ENCODE assay signal across 8 cellular contexts in the genomic region with DNA sequence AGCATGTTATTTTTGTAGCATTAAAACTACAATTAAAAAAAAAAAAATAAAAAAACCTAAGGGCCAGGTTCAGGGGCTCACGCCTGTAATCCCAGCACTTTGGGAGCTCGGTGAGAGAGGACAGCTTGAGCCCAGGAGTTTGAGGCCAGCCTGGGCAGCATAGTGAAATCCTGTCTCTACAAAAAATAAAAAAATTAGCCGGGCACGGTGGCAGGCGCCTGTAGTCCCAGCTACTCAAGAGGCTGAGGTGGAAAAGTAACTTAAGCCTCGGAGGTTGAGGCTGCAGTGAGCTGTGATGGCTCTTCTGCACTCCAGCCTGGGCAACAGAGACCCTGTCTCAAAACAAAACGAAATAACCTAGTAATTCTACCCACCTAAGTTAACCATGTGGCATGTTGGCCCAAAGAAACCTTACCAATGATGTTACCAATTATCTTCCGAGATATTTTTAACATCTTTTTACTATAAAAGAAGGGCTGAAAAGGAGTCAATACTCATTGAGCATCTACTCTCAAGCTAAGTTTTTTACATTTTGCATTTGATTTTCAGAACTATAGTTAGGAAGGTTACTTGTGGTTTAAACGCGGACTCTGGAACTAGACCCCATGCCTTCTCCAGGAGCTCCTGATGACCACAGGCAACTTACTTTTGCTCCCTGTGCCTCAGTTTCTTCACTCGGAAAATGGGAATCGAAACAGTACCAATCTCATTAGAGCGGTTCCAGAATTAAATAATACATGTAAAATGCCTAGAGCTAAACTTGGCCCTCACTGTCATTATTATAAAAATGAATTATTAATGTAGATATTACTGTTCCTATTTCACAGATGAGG. TPM values are rescaled to one million over a fixed set of nuclear protein-coding genes. Genes with fewer than 3 reads are reported as not detected.
DNase-seq lines count a peak whose midpoint lies in the region; ATAC-seq and TF ChIP-seq lines count a peak whose summit lies in the region.

No MANE protein-coding gene starts in this region.

- POLR2A ChIA-PET in CD8-positive, alpha-beta T cell (lab: Charles Lee): interaction anchor here (1.3 kb wide), 1 partner anchor 25 kb away, joined by 10 read pairs; no protein-coding TSS in a partner anchor

- no peak for TF ChIP-seq RAD21 in neural cell (conservative IDR thresholded peaks at IDR 0.05)

- no peak for ATAC-seq in CD8-positive, alpha-beta T cell
- no peak for ATAC-seq in effector memory CD8-positive, alpha-beta T cell (replicated peaks)
- no peak for ATAC-seq in HG03521 (IDR thresholded peaks at IDR 0.05; ENCODE audit: unreplicated experiment)

- TF ChIP-seq EP300 in neural cell (conservative IDR thresholded peaks at IDR 0.05; ENCODE audit: poor library complexity, severe bottlenecking): no peak

- no peaks in the 10 kb centered on the region for H3K9me3 Mint-ChIP-seq in CD8-positive, alpha-beta T cell
- H3K9me3 Mint-ChIP-seq in effector memory CD8-positive, alpha-beta T cell: no peaks in the 10 kb centered on the region

- peaks cover 65% of the 10 kb centered on the region for H3K4me1 Mint-ChIP-seq in CD8-positive, alpha-beta T cell (ENCODE audit: low read depth)
- peaks cover 36 to 57% of the 10 kb centered on the region in 2 donors for H3K4me1 Mint-ChIP-seq in effector memory CD8-positive, alpha-beta T cell (ENCODE audit: low read depth in 2 of 2)

- no peaks in the 10 kb centered on the region for H4K20me1 ChIP-seq in neural cell (ENCODE audit: insufficient read depth)

- CTCF ChIA-PET in CD8-positive, alpha-beta T cell (lab: Charles Lee): interaction anchor here (0.6 to 2.1 kb wide), 4 partner anchors 24 to 699 kb away, joined by 3 to 7 read pairs (median 3); no protein-coding TSS in a partner anchor

- peak overlapping the region; percentile 87 for H3K4me2 ChIP-seq in neural cell (ENCODE audit: low read length)

- H2AFZ ChIP-seq in neural cell (ENCODE audit: low read depth, low read length): no peak overlapping the region

- H3K27me3 ChIP-seq in CD8-positive, alpha-beta T cell (ENCODE audit: insufficient read depth, low read length): no peaks in the 10 kb centered on the region
- no peaks in the 10 kb centered on the region for H3K27me3 ChIP-seq in neural cell (ENCODE audit: insufficient read depth, low read depth, low read length)

- intact Hi-C loops in CD8-positive, alpha-beta T cell (cut with DNase I, micrococcal nuclease): loop anchor here (5.0 to 10.0 kb wide), 11 partner anchors 34 to 1924 kb away; partner anchors contain the start of genes ARHGAP12 (in 1 of the 2), CCDC7 (in 1 of the 2), EPC1 (in 1 of the 2) and KIF5B (in 1 of the 2)

- peaks cover 34% of the 10 kb centered on the region for H3K4me1 ChIP-seq in CD8-positive, alpha-beta T cell (ENCODE audit: insufficient read depth, low read length)

- peak overlapping the region; percentile 83 for H3K4me3 Mint-ChIP-seq in CD8-positive, alpha-beta T cell
- peak overlapping the region; percentile 72 to 84 for H3K4me3 Mint-ChIP-seq in effector memory CD8-positive, alpha-beta T cell

- no peaks in the 10 kb centered on the region for H3K9me3 ChIP-seq in CD8-positive, alpha-beta T cell (ENCODE audit: low read length)
- no peaks in the 10 kb centered on the region for H3K9me3 ChIP-seq in neural cell (ENCODE audit: low read length)

- peaks cover 6% of the 10 kb centered on the region for H3K36me3 Mint-ChIP-seq in CD8-positive, alpha-beta T cell
- H3K36me3 Mint-ChIP-seq in effector memory CD8-positive, alpha-beta T cell (ENCODE audit: insufficient read depth): peaks cover 28% of the 10 kb centered on the region

- peak overlapping the region; percentile 65 for H3K4me3 ChIP-seq in CD8-positive, alpha-beta T cell (ENCODE audit: low read depth, low read length)
- H3K4me3 ChIP-seq in neural cell (ENCODE audit: low read length): peak overlapping the region; percentile 99

- no peaks in the 10 kb centered on the region for H3K27me3 Mint-ChIP-seq in CD8-positive, alpha-beta T cell (ENCODE audit: low read depth)
- H3K27me3 Mint-ChIP-seq in effector memory CD8-positive, alpha-beta T cell: no peaks in the 10 kb centered on the region

- H3K9ac ChIP-seq in neural cell (ENCODE audit: low read length): peak overlapping the region; percentile 98

- no peaks in the 10 kb centered on the region for H3K9me2 ChIP-seq in neural cell (ENCODE audit: insufficient read depth, low read length)

- H3K36me3 ChIP-seq in CD8-positive, alpha-beta T cell (ENCODE audit: insufficient read depth, low read length): no peaks in the 10 kb centered on the region
- no peaks in the 10 kb centered on the region for H3K36me3 ChIP-seq in neural cell (ENCODE audit: insufficient read depth, low read length)

- no peaks in the 10 kb centered on the region for H3F3A ChIP-seq in neural cell (ENCODE audit: insufficient read depth, low read length, poor library complexity, severe bottlenecking)

- DNase-seq in CD8-positive, alpha-beta T cell: no peak
- peak; percentile 23 for DNase-seq in NCI-H69 (lab: John Stamatoyannopoulos, UW)
- no peak for DNase-seq in effector memory CD8-positive, alpha-beta T cell
- no peak for DNase-seq in NCI-H774 (lab: John Stamatoyannopoulos, UW)
- no peak for DNase-seq in NCI-H1930 (lab: John Stamatoyannopoulos, UW)
- DNase-seq in dedifferentiated amniotic fluid mesenchymal stem cell (ENCODE audit: extremely low spot score): no peak

- TF ChIP-seq CTCF in CD8-positive, alpha-beta T cell (IDR thresholded peaks at IDR 0.05): no peak
- TF ChIP-seq CTCF in neural cell (IDR thresholded peaks at IDR 0.05; ENCODE audit: poor library complexity, severe bottlenecking): no peak

- peaks cover 74% of the 10 kb centered on the region for H3K79me2 ChIP-seq in neural cell (replicated peaks; ENCODE audit: insufficient read depth, low read length)

- peak overlapping the region; percentile 49 for H3K27ac ChIP-seq in CD8-positive, alpha-beta T cell (ENCODE audit: low read depth, low read length)
- no peak overlapping the region for H3K27ac ChIP-seq in neural cell (ENCODE audit: low read length)

- H3K27ac Mint-ChIP-seq in CD8-positive, alpha-beta T cell: no peak overlapping the region
- H3K27ac Mint-ChIP-seq in effector memory CD8-positive, alpha-beta T cell: peak overlapping the region; percentile 72 to 77

TF ChIP-seq in neural cell, 6 proteins besides CTCF, POLR2A, EP300 and RAD21:
- TF ChIP-seq POLR2AphosphoS5 (IDR thresholded peaks at IDR 0.05): no peak
- TF ChIP-seq SMC3 (conservative IDR thresholded peaks at IDR 0.05; ENCODE audit: poor library complexity): no peak
- TF ChIP-seq MXI1 (conservative IDR thresholded peaks at IDR 0.05; ENCODE audit: poor library complexity, severe bottlenecking): no peak
- no peak for TF ChIP-seq EZH2 (IDR thresholded peaks at IDR 0.05; ENCODE audit: borderline replicate concordance, insufficient read depth, low read length, poor library complexity, severe bottlenecking)
- no peak for TF ChIP-seq TAF1 (IDR thresholded peaks at IDR 0.05; ENCODE audit: low read depth)
- TF ChIP-seq REST (IDR thresholded peaks at IDR 0.05; ENCODE audit: borderline replicate concordance): no peak

RNA-seq across cellular contexts. Expression of gene ITGB1, which starts 1.4 kb away (rescaled TPM):
- total RNA-seq in CD8-positive, alpha-beta T cell: 10 to 100 TPM; 34.2 to 34.5 TPM
- 59.2 and 62.4 TPM in 2 replicates for polyA plus RNA-seq in neural cell
- polyA minus RNA-seq in neural cell: 140 and 141 TPM in 2 replicates
